9 cellular contexts compared by ENCODE assay signal in the genomic region with DNA sequence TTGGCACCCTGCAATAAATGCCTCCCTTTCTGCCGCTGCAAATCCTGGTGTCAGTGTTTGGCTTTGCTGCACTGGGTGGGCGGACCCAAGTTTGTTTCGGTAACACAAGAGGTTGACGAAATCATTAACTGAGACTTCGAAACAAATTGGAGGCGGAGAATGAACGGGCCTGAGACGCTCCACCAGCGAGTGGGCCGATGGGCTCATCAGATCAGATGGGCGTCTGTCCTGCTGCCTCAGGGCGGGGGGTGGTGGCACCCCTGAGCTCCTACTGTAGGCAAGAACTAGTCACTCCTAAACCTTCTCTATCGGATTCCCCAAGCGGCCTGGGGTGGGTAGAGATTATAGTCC. TPM values are rescaled to one million over a fixed set of nuclear protein-coding genes. Genes with fewer than 3 reads are reported as not detected.
DNase-seq lines count a peak whose midpoint lies in the region; ATAC-seq and TF ChIP-seq lines count a peak whose summit lies in the region.
"Had no signal": no experiment of that assay in that cellular context is flagged by ENCODE, and none has a peak within 500 bp of the region (broad histone marks: within the 10 kb centered on the region; RNA-seq: fewer than 3 reads in every experiment).

No MANE protein-coding gene starts in this region.

- DNase-seq in Jurkat, Clone E6-1 (ENCODE audit: low read depth, low spot score), result no peak
- DNase-seq in caudate nucleus (lab: John Stamatoyannopoulos, UW) (peak in 9 of 61 donors; percentile 23 to 62 (median 55)), left lobe of liver (ENCODE audit: low spot score) (peak; percentile 89), substantia nigra (lab: John Stamatoyannopoulos, UW) (peak in 2 of 49 donors; percentile 26 to 55)

- H3K4me1 ChIP-seq in DOHH2 (ENCODE audit: control insufficient read depth, low read length), result peaks cover 10% of the 10 kb centered on the region

- peak overlapping the region; percentile 94 for H3K4me2 ChIP-seq in DOHH2 (ENCODE audit: low read length)

- ATAC-seq in left lobe of liver (peak; percentile 50), HG02938 (IDR thresholded peaks at IDR 0.05; ENCODE audit: unreplicated experiment) (no peak), HG03342 (IDR thresholded peaks at IDR 0.05; ENCODE audit: unreplicated experiment) (no peak), HG03439 (IDR thresholded peaks at IDR 0.05; ENCODE audit: unreplicated experiment) (no peak)

- no peaks in the 10 kb centered on the region for H3K79me2 ChIP-seq in DOHH2 (ENCODE audit: control insufficient read depth, low read length)

- H3K27ac ChIP-seq in DOHH2 (ENCODE audit: low read depth, low read length), result no peak overlapping the region
- peak overlapping the region; percentile 68 for H3K27ac ChIP-seq in caudate nucleus (ENCODE audit: low read depth, low read length)
- peak overlapping the region; percentile 82 for H3K27ac ChIP-seq in substantia nigra (ENCODE audit: low read depth, low read length, poor library complexity, severe bottlenecking)

- H3K9me2 ChIP-seq in DOHH2 (replicated peaks; ENCODE audit: control insufficient read depth, low read length), result no peaks in the 10 kb centered on the region

- peaks cover 22% of the 10 kb centered on the region for H3K27me3 ChIP-seq in DOHH2 (ENCODE audit: control insufficient read depth, low read length)

- no peaks in the 10 kb centered on the region; the same call in 1 of the 2 replicates for H3K9me3 ChIP-seq in DOHH2 (ENCODE audit: control insufficient read depth, insufficient read depth, low read length)

- H3K4me3 ChIP-seq in DOHH2 (ENCODE audit: low read length), result peak overlapping the region; percentile 80
- peak overlapping the region; percentile 61 for H3K4me3 ChIP-seq in Jurkat, Clone E6-1 (ENCODE audit: low read length)

- H3K36me3 ChIP-seq in DOHH2 (ENCODE audit: control insufficient read depth, low read length), result no peaks in the 10 kb centered on the region

- H4K20me1 ChIP-seq in DOHH2 (ENCODE audit: control insufficient read depth, insufficient read depth, low read depth, low read length), result no peaks in the 10 kb centered on the region

- no peak for TF ChIP-seq CTCF in DOHH2 (IDR thresholded peaks at IDR 0.05; ENCODE audit: low read depth, low read length, poor library complexity, severe bottlenecking)

- no peaks in the 10 kb centered on the region for H3F3A ChIP-seq in DOHH2 (ENCODE audit: control insufficient read depth, insufficient read depth)

RNA-seq across cellular contexts. Expression of a gene that starts 0.9 kb away (rescaled TPM):
- 10.5 TPM for polyA plus RNA-seq in Jurkat, Clone E6-1 (2012; ENCODE audit: insufficient read depth, insufficient read length)
- 78.1 TPM for total RNA-seq in left lobe of liver

RNA-seq across cellular contexts. Expression of a gene that starts 31.7 kb away (rescaled TPM):
- polyA plus RNA-seq in Jurkat, Clone E6-1 (2012; ENCODE audit: insufficient read depth, insufficient read length), result not detected
- not detected for total RNA-seq in left lobe of liver
- total RNA-seq: M059J had no signal

RNA-seq across cellular contexts. Expression of a gene that starts 36.8 kb away (rescaled TPM):
- not detected for polyA plus RNA-seq in Jurkat, Clone E6-1 (2012; ENCODE audit: insufficient read depth, insufficient read length)
- total RNA-seq in left lobe of liver, result 3.4 TPM
- total RNA-seq: M059J had no signal
